8 cellular contexts compared by ENCODE assay signal in the genomic region with DNA sequence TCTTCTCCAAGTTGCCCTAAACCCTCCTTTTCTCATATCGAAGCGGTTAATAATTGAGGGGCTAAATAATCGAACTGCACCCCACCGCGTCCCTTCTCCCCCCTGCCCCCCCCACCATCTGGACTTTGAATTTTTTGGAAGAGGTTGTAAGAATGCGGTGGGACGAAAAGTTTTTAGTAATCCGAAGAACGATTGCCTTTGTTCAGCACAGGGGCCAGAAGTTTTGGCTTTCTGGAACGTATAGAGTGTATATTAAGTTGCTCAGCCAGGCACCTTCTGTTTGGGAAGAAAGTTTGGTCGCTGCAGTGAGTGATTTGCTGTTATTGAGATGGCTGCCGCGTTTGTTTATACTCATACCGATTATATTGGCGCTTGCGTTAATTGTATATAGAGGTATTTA. TPM values are rescaled to one million over a fixed set of nuclear protein-coding genes. Genes with fewer than 3 reads are reported as not detected.
DNase-seq lines count a peak whose midpoint lies in the region; ATAC-seq lines count a peak whose summit lies in the region.

No MANE protein-coding gene starts in this region.

- H3K4me1 Mint-ChIP-seq in activated naive CD8-positive, alpha-beta T cell treated with anti-CD3 and anti-CD28 coated beads for 36 hours: peaks cover 29% of the 10 kb centered on the region
- H3K4me1 Mint-ChIP-seq in stimulated activated naive CD8-positive, alpha-beta T cell treated with anti-CD3 and anti-CD28 coated beads, Interleukin-15, amount 100 ng/mL, for 72 hours: peaks cover 37% of the 10 kb centered on the region

- H3K36me3 Mint-ChIP-seq in activated naive CD8-positive, alpha-beta T cell treated with anti-CD3 and anti-CD28 coated beads for 36 hours: peaks cover 14% of the 10 kb centered on the region

- peaks cover 0 to 7% (median 2%) of the 10 kb centered on the region in 11 experiments; a peak in 5 of 22 replicates for H3K9me3 ChIP-seq in BLaER1 treated with 17β-estradiol and CSF1 and Interleukin-3, amounts not matched to agents 10 nM and 100 nM (replicated peaks in 1 of 11)
- H3K9me3 ChIP-seq in HUES64 (ENCODE audit: insufficient read depth, low read depth, low read length): no peaks in the 10 kb centered on the region

- H3K4me3 Mint-ChIP-seq in activated naive CD8-positive, alpha-beta T cell treated with anti-CD3 and anti-CD28 coated beads for 36 hours: peak overlapping the region; percentile 89
- H3K4me3 Mint-ChIP-seq in stimulated activated naive CD8-positive, alpha-beta T cell treated with anti-CD3 and anti-CD28 coated beads, Interleukin-15, amount 100 ng/mL, for 72 hours: peak overlapping the region; percentile 91 to 95

- no peaks in the 10 kb centered on the region for H3K27me3 ChIP-seq in BLaER1 treated with 17β-estradiol and CSF1 and Interleukin-3, amounts not matched to agents 10 nM and 100 nM
- H3K27me3 ChIP-seq in HUES64 (ENCODE audit: insufficient read depth, low read length): peaks cover 24% of the 10 kb centered on the region

- 0% methylated on average over 8 of the region's 16 CpGs for WGBS in HUES64

- peak overlapping the region; percentile 73 to 95 (median 84); a peak in 21 of 22 replicates for H3K4me2 ChIP-seq in BLaER1 treated with 17β-estradiol and CSF1 and Interleukin-3, amounts not matched to agents 10 nM and 100 nM

- no peak for ATAC-seq in stimulated activated naive CD8-positive, alpha-beta T cell treated with anti-CD3 and anti-CD28 coated beads, Interleukin-15, amount 100 ng/mL, for 72 hours
- no peak for ATAC-seq in HG03039 (IDR thresholded peaks at IDR 0.05; ENCODE audit: unreplicated experiment)

- DNase-seq in activated naive CD8-positive, alpha-beta T cell treated with anti-CD3 and anti-CD28 coated beads for 36 hours: no peak
- DNase-seq in iris pigment epithelial cell (ENCODE audit: low read depth) (peak; percentile 26), NCI-H2227 treated with DMSO at 0.1 percent for 48 hours (lab: John Stamatoyannopoulos, UW) (no peak), middle frontal gyrus (ENCODE audit: extremely low spot score, low spot score) (no peak)
- peak; percentile 9 to 11 for DNase-seq in stimulated activated naive CD8-positive, alpha-beta T cell treated with anti-CD3 and anti-CD28 coated beads, Interleukin-15, amount 100 ng/mL, for 72 hours

- no peaks in the 10 kb centered on the region for H3K27me3 Mint-ChIP-seq in activated naive CD8-positive, alpha-beta T cell treated with anti-CD3 and anti-CD28 coated beads for 36 hours
- H3K27me3 Mint-ChIP-seq in stimulated activated naive CD8-positive, alpha-beta T cell treated with anti-CD3 and anti-CD28 coated beads, Interleukin-15, amount 100 ng/mL, for 72 hours: no peaks in the 10 kb centered on the region

- H4K20me1 ChIP-seq in BLaER1 treated with 17β-estradiol and CSF1 and Interleukin-3, amounts not matched to agents 10 nM and 100 nM: peaks cover 21 to 51% (median 46%) of the 10 kb centered on the region in 11 experiments; a peak in 21 of 22 replicates

- peaks cover 13 to 26% (median 24%) of the 10 kb centered on the region in 11 experiments; a peak in 21 of 22 replicates for H3K36me3 ChIP-seq in BLaER1 treated with 17β-estradiol and CSF1 and Interleukin-3, amounts not matched to agents 10 nM and 100 nM
- H3K36me3 ChIP-seq in HUES64 (ENCODE audit: insufficient read depth, low read length): no peaks in the 10 kb centered on the region; the same call in 1 of the 2 replicates

- peak overlapping the region; percentile 99 to 100 (median 100) for H3K27ac ChIP-seq in BLaER1 treated with 17β-estradiol and CSF1 and Interleukin-3, amounts not matched to agents 10 nM and 100 nM
- peak overlapping the region; percentile 98 for H3K27ac ChIP-seq in HUES64 (ENCODE audit: low read depth, low read length)

- peak overlapping the region; percentile 98 to 100 (median 100) for H3K9ac ChIP-seq in BLaER1 treated with 17β-estradiol and CSF1 and Interleukin-3, amounts not matched to agents 10 nM and 100 nM
- peak overlapping the region; percentile 95 for H3K9ac ChIP-seq in HUES64 (ENCODE audit: low read depth, low read length)

- no peaks in the 10 kb centered on the region for H3K9me3 Mint-ChIP-seq in activated naive CD8-positive, alpha-beta T cell treated with anti-CD3 and anti-CD28 coated beads for 36 hours
- no peaks in the 10 kb centered on the region for H3K9me3 Mint-ChIP-seq in stimulated activated naive CD8-positive, alpha-beta T cell treated with anti-CD3 and anti-CD28 coated beads, Interleukin-15, amount 100 ng/mL, for 72 hours

- H3K4me1 ChIP-seq in BLaER1 treated with 17β-estradiol and CSF1 and Interleukin-3, amounts not matched to agents 10 nM and 100 nM: peaks cover 17 to 47% (median 29%) of the 10 kb centered on the region in 10 experiments
- H3K4me1 ChIP-seq in HUES64 (ENCODE audit: insufficient read depth, low read length): peaks cover 32% of the 10 kb centered on the region

- H3K4me3 ChIP-seq in BLaER1 treated with 17β-estradiol and CSF1 and Interleukin-3, amounts not matched to agents 10 nM and 100 nM: peak overlapping the region; percentile 80 to 99 (median 92)
- H3K4me3 ChIP-seq in HUES64 (ENCODE audit: low read length): peak overlapping the region; percentile 74

- peak overlapping the region; percentile 89 for H3K27ac Mint-ChIP-seq in activated naive CD8-positive, alpha-beta T cell treated with anti-CD3 and anti-CD28 coated beads for 36 hours
- H3K27ac Mint-ChIP-seq in stimulated activated naive CD8-positive, alpha-beta T cell treated with anti-CD3 and anti-CD28 coated beads, Interleukin-15, amount 100 ng/mL, for 72 hours: peak overlapping the region; percentile 94 to 97

RNA-seq across cellular contexts. Expression of a gene that starts 0.5 kb away (rescaled TPM):
- polyA plus RNA-seq in HUES64 (2013, experiment 1 of 2): 15.9 TPM
- polyA plus RNA-seq in HUES64 (2013, experiment 2 of 2): 19.4 TPM
- 10 to 100 TPM; 38.3 to 41.1 TPM for total RNA-seq in activated naive CD8-positive, alpha-beta T cell treated with anti-CD3 and anti-CD28 coated beads for 36 hours

Comparison
In these comparisons a context has a peak if more than half of its experiments do, and no peak if none do; other contexts are left out.
1. DNase-seq: peak in iris pigment epithelial cell (single experiment) and stimulated activated naive CD8-positive, alpha-beta T cell treated with anti-CD3 and anti-CD28 coated beads, Interleukin-15, amount 100 ng/mL, for 72 hours (2 of 2); none in activated naive CD8-positive, alpha-beta T cell treated with anti-CD3 and anti-CD28 coated beads for 36 hours (single experiment), NCI-H2227 treated with DMSO at 0.1 percent for 48 hours (single experiment) and middle frontal gyrus (single experiment).